In genomic region chr10:124534231-124534798, GRCh38 we compare ENCODE assay signal across 8 cellular contexts.
A peak's percentile ranks its signal among the peaks of the same experiment; 100 is the strongest.
DNase-seq lines count a peak whose midpoint lies in the region; ATAC-seq and TF ChIP-seq lines count a peak whose summit lies in the region.

No MANE protein-coding gene starts in this region.

- no peak for TF ChIP-seq CTCF in CD8-positive, alpha-beta T cell (IDR thresholded peaks at IDR 0.05)
- TF ChIP-seq CTCF in endothelial cell (IDR thresholded peaks at IDR 0.05; ENCODE audit: unreplicated experiment) (no peak), mucosa of descending colon (IDR thresholded peaks at IDR 0.05) (no peak)

- no peaks in the 10 kb centered on the region for H3K9me3 ChIP-seq in CD8-positive, alpha-beta T cell (ENCODE audit: low read length)
- no peaks in the 10 kb centered on the region for H3K9me3 ChIP-seq in mucosa of descending colon
- no peaks in the 10 kb centered on the region for H3K9me3 ChIP-seq in effector memory CD4-positive, alpha-beta T cell (ENCODE audit: control insufficient read depth, low read length)

- H3K4me1 Mint-ChIP-seq in CD8-positive, alpha-beta T cell (ENCODE audit: low read depth), result peaks cover 14% of the 10 kb centered on the region
- peaks cover 18% of the 10 kb centered on the region for H3K4me1 Mint-ChIP-seq in endothelial cell (ENCODE audit: unreplicated experiment)

- ATAC-seq in CD8-positive, alpha-beta T cell, result no peak
- peak; percentile 9 for ATAC-seq in mucosa of descending colon
- no peak for ATAC-seq in HG02610 (IDR thresholded peaks at IDR 0.05; ENCODE audit: unreplicated experiment)

- H3K9me3 Mint-ChIP-seq in CD8-positive, alpha-beta T cell, result no peaks in the 10 kb centered on the region
- H3K9me3 Mint-ChIP-seq in endothelial cell (ENCODE audit: unreplicated experiment), result no peaks in the 10 kb centered on the region

- DNase-seq in CD8-positive, alpha-beta T cell, result no peak
- peak; percentile 50 for DNase-seq in endothelial cell (ENCODE audit: low spot score)
- no peak for DNase-seq in mucosa of descending colon
- no peak for DNase-seq in effector memory CD4-positive, alpha-beta T cell
- DNase-seq in putamen (ENCODE audit: low spot score), result no peak
- no peak for DNase-seq in stimulated activated CD4-positive, alpha-beta T cell treated with anti-CD3 and anti-CD28 coated beads, Interleukin-15, amount 100 ng/mL, for 24 hours

- H3K27me3 Mint-ChIP-seq in CD8-positive, alpha-beta T cell (ENCODE audit: low read depth), result no peaks in the 10 kb centered on the region
- H3K27me3 Mint-ChIP-seq in endothelial cell (ENCODE audit: unreplicated experiment), result peaks cover 3% of the 10 kb centered on the region

- POLR2A ChIA-PET in CD8-positive, alpha-beta T cell (lab: Charles Lee), result no interaction called here

- H3K4me3 Mint-ChIP-seq in CD8-positive, alpha-beta T cell, result no peak overlapping the region
- H3K4me3 Mint-ChIP-seq in endothelial cell (ENCODE audit: unreplicated experiment), result no peak overlapping the region

- TF ChIP-seq EP300 in Ishikawa (IDR thresholded peaks at IDR 0.05; ENCODE audit: borderline replicate concordance), result no peak

- peak overlapping the region; percentile 55 for H3K27ac Mint-ChIP-seq in CD8-positive, alpha-beta T cell
- H3K27ac Mint-ChIP-seq in endothelial cell (ENCODE audit: unreplicated experiment), result no peak overlapping the region

- peak; percentile 17; the same call in 1 of the 2 replicates for TF ChIP-seq RAD21 in Ishikawa (IDR thresholded peaks at IDR 0.05; ENCODE audit: low read depth)

- H3K27ac ChIP-seq in CD8-positive, alpha-beta T cell (ENCODE audit: low read depth, low read length), result no peak overlapping the region
- no peak overlapping the region for H3K27ac ChIP-seq in effector memory CD4-positive, alpha-beta T cell (ENCODE audit: insufficient read depth, low read length, poor library complexity, severe bottlenecking)

- CTCF ChIA-PET in CD8-positive, alpha-beta T cell (lab: Charles Lee), result interaction anchor here (0.8 to 10.7 kb wide), 8 partner anchors 103 to 293 kb away, joined by 3 to 140 read pairs (median 4); partner anchors contain the start of gene FAM53B

- H3K36me3 Mint-ChIP-seq in CD8-positive, alpha-beta T cell, result no peaks in the 10 kb centered on the region
- H3K36me3 Mint-ChIP-seq in endothelial cell (ENCODE audit: low read depth, unreplicated experiment), result no peaks in the 10 kb centered on the region

- no peak overlapping the region for H3K4me3 ChIP-seq in CD8-positive, alpha-beta T cell (ENCODE audit: low read depth, low read length)
- no peak overlapping the region for H3K4me3 ChIP-seq in mucosa of descending colon
- no peak overlapping the region for H3K4me3 ChIP-seq in effector memory CD4-positive, alpha-beta T cell (ENCODE audit: insufficient read depth, low read depth, low read length, poor library complexity, severe bottlenecking)

- H3K27me3 ChIP-seq in CD8-positive, alpha-beta T cell (ENCODE audit: insufficient read depth, low read length), result no peaks in the 10 kb centered on the region
- no peaks in the 10 kb centered on the region for H3K27me3 ChIP-seq in effector memory CD4-positive, alpha-beta T cell (replicated peaks; ENCODE audit: control insufficient read depth, insufficient read depth, low read length, poor library complexity, severe bottlenecking)

- no peaks in the 10 kb centered on the region for H3K36me3 ChIP-seq in CD8-positive, alpha-beta T cell (ENCODE audit: insufficient read depth, low read length)
- H3K36me3 ChIP-seq in mucosa of descending colon (ENCODE audit: low read depth), result no peaks in the 10 kb centered on the region
- no peaks in the 10 kb centered on the region for H3K36me3 ChIP-seq in effector memory CD4-positive, alpha-beta T cell (ENCODE audit: control insufficient read depth, insufficient read depth, low read length)

- intact Hi-C loops in CD8-positive, alpha-beta T cell (cut with DNase I, micrococcal nuclease), result loop anchor here (5.0 kb wide), 4 partner anchors 93 to 528 kb away; no protein-coding TSS in a partner anchor
- intact Hi-C loops in mucosa of descending colon (cut with DNase I, micrococcal nuclease), result loop anchor here (5.0 kb wide), 3 partner anchors 208 to 293 kb away; partner anchors contain the start of gene FAM53B (in 1 of the 2)

- H3K4me1 ChIP-seq in CD8-positive, alpha-beta T cell (ENCODE audit: insufficient read depth, low read length), result no peaks in the 10 kb centered on the region
- peaks cover 5% of the 10 kb centered on the region for H3K4me1 ChIP-seq in mucosa of descending colon (ENCODE audit: low read depth)
- peaks cover 9% of the 10 kb centered on the region for H3K4me1 ChIP-seq in effector memory CD4-positive, alpha-beta T cell (ENCODE audit: control insufficient read depth, insufficient read depth, low read length, poor library complexity, severe bottlenecking)

TF ChIP-seq in Ishikawa, 13 proteins besides CTCF, POLR2A, EP300 and RAD21:
- TF ChIP-seq TCF12 (IDR thresholded peaks at IDR 0.05; ENCODE audit: low read depth), result no peak
- TF ChIP-seq NFIC (IDR thresholded peaks at IDR 0.05), result no peak
- no peak for TF ChIP-seq TEAD4 (IDR thresholded peaks at IDR 0.05)
- no peak for TF ChIP-seq MAX (IDR thresholded peaks at IDR 0.05)
- no peak for TF ChIP-seq FOXM1 (IDR thresholded peaks at IDR 0.05; ENCODE audit: borderline replicate concordance, low read depth)
- TF ChIP-seq YY1 (IDR thresholded peaks at IDR 0.05; ENCODE audit: low read depth), result no peak
- TF ChIP-seq CEBPB (IDR thresholded peaks at IDR 0.05), result no peak
- TF ChIP-seq EGR1 (IDR thresholded peaks at IDR 0.05), result no peak
- no peak for TF ChIP-seq REST (IDR thresholded peaks at IDR 0.05; ENCODE audit: low read depth)
- TF ChIP-seq CREB1 (IDR thresholded peaks at IDR 0.05; ENCODE audit: low read depth), result no peak
- TF ChIP-seq USF1 (IDR thresholded peaks at IDR 0.05), result no peak
- no peak for TF ChIP-seq ZBTB7A (IDR thresholded peaks at IDR 0.05; ENCODE audit: low read depth)
- TF ChIP-seq TAF1 (IDR thresholded peaks at IDR 0.05; ENCODE audit: low read depth), result no peak
TF ChIP-seq in Ishikawa: peak in this region for 0.
